In the genomic region with DNA sequence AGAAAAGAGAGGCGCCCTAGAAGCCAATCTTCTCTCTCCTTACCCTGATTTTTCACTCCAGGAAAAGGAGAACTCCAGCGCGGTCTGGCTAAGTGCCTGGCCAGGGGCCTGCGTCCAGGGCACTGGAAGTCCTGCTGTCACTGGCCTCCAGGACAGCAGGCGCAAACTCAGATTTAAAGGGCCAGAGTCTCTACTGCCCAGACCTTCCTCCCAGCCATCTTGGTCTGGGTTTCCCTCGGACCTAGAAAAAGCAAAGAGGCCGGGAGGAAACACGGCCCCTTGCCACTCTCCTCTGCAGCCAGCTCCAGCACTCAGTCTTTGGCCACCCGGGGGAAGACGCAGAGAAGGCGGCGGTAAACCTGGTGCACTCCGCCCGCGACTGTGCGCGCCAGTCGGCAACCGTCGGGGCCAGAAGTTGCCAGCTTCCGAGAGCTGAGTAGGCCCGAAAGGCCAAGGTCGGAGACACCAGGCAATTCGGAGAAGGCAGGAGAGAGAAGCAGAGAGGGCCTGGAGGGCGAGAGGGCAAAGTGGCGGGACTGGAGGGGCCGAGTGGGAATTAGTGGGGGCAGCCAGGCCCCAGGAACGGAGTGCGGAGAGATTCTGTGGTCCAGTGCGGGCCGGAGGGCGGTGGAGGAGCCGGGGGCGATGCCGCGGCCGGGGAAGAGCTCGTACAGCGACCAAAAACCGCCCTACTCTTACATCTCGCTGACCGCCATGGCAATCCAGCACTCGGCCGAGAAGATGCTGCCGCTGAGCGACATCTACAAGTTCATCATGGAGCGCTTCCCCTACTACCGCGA, we compare ENCODE assay signal across 12 cellular contexts. TPM values are rescaled to one million over a fixed set of nuclear protein-coding genes. Genes with fewer than 3 reads are reported as not detected.
DNase-seq lines count a peak whose midpoint lies in the region; ATAC-seq and TF ChIP-seq lines count a peak whose summit lies in the region.
"Had no signal": no experiment of that assay in that cellular context is flagged by ENCODE, and none has a peak within 500 bp of the region (broad histone marks: within the 10 kb centered on the region; RNA-seq: fewer than 3 reads in every experiment).

A gene (plus strand): TSS at position 646 of the 800 bp plus-strand sequence. CDS start 0 bp downstream, at position 646.

- H3K27ac ChIP-seq in BLaER1 = no peak within 1 kb of the TSS
- H3K27ac ChIP-seq in HEK293 (ENCODE audit: extremely low read depth, low read depth, low read length) = peak within 1 kb of the TSS; percentile 60; the same call in 1 of the 2 replicates
- H3K27ac ChIP-seq in neural progenitor cell = no peak within 1 kb of the TSS
- H3K27ac ChIP-seq: adrenal gland had no signal

- CTCF ChIA-PET in HEK293 (lab: Yijun Ruan, JAX) = interaction anchor here (0.7 to 2.0 kb wide), 4 partner anchors 21 to 138 kb away, joined by 3 to 5 read pairs (median 3); no protein-coding TSS in a partner anchor

- H3K4me3 Mint-ChIP-seq in dendritic cell treated with granulocyte-macrophage colony-stimulating factor and Interleukin-4, amounts not matched to agents 40 ng/mL and 50 ng/mL, for 4 days = peak within 1 kb of the TSS; percentile 54
- H3K4me3 Mint-ChIP-seq in neural progenitor cell = peak within 1 kb of the TSS; percentile 78

- peaks cover 41% of the 10 kb centered on the region for H3K4me1 Mint-ChIP-seq in dendritic cell treated with granulocyte-macrophage colony-stimulating factor and Interleukin-4, amounts not matched to agents 40 ng/mL and 50 ng/mL, for 4 days (ENCODE audit: low read depth)
- peaks cover 54% of the 10 kb centered on the region for H3K4me1 Mint-ChIP-seq in neural progenitor cell

- peaks cover 98% of the 10 kb centered on the region for H3K27me3 Mint-ChIP-seq in dendritic cell treated with granulocyte-macrophage colony-stimulating factor and Interleukin-4, amounts not matched to agents 40 ng/mL and 50 ng/mL, for 4 days
- peaks cover 90% of the 10 kb centered on the region for H3K27me3 Mint-ChIP-seq in neural progenitor cell (ENCODE audit: insufficient read depth, low read depth)

- no peak within 1 kb of the TSS for H3K9ac ChIP-seq in BLaER1
- H3K9ac ChIP-seq in neural progenitor cell = no peak within 1 kb of the TSS

- H3K9me3 ChIP-seq in BLaER1 = peaks cover 97% of the 10 kb centered on the region
- no peaks in the 10 kb centered on the region for H3K9me3 ChIP-seq in HEK293 (ENCODE audit: control insufficient read depth, insufficient read depth, low read depth, low read length)
- no peaks in the 10 kb centered on the region for H3K9me3 ChIP-seq in neural progenitor cell (ENCODE audit: low read depth)
- H3K9me3 ChIP-seq: adrenal gland had no signal

- H4K20me1 ChIP-seq in BLaER1 = no peaks in the 10 kb centered on the region
- H4K20me1 ChIP-seq in neural progenitor cell (ENCODE audit: low read depth) = peaks cover 80% of the 10 kb centered on the region

- H3K36me3 ChIP-seq in BLaER1 (no peaks in the 10 kb centered on the region), HEK293 (ENCODE audit: control insufficient read depth in 2 of 2, insufficient read depth in 1 of 2, low read length in 2 of 2) (no peaks in the 10 kb centered on the region), neural progenitor cell (no peaks in the 10 kb centered on the region)
- H3K36me3 ChIP-seq: adrenal gland had no signal

- H3F3A ChIP-seq in neural progenitor cell (ENCODE audit: low read depth) = peaks cover 65% of the 10 kb centered on the region

- H3K79me2 ChIP-seq in neural progenitor cell (ENCODE audit: low read depth) = no peaks in the 10 kb centered on the region

- no peak within 1 kb of the TSS for H3K4me2 ChIP-seq in BLaER1
- H3K4me2 ChIP-seq in neural progenitor cell = peak within 1 kb of the TSS; percentile 81

- DNase-seq in neural progenitor cell (ENCODE audit: low spot score) (peak; percentile 45), amniotic stem cell (lab: John Stamatoyannopoulos, UW) (no peak), HuH-7.5 (ENCODE audit: low spot score) (no peak)
- no peak for DNase-seq in stimulated activated CD4-positive, alpha-beta T cell treated with anti-CD3 and anti-CD28 coated beads, Interleukin-1b, Interleukin-23, amount 100 ng/mL, for 48 hours
- DNase-seq: adrenal gland, SW 1271 had no signal

- ATAC-seq in GM18858 (IDR thresholded peaks at IDR 0.05; ENCODE audit: unreplicated experiment) = no peak

- peak within 1 kb of the TSS; percentile 22; the same call in 1 of the 2 replicates for H3K4me3 ChIP-seq in BLaER1
- H3K4me3 ChIP-seq in HEK293 (ENCODE audit: low read depth, low read length) = peak within 1 kb of the TSS; percentile 55
- peak within 1 kb of the TSS; percentile 44 for H3K4me3 ChIP-seq in neural progenitor cell
- H3K4me3 ChIP-seq: adrenal gland had no signal

- no peak within 1 kb of the TSS for H3K27ac Mint-ChIP-seq in dendritic cell treated with granulocyte-macrophage colony-stimulating factor and Interleukin-4, amounts not matched to agents 40 ng/mL and 50 ng/mL, for 4 days
- H3K27ac Mint-ChIP-seq in neural progenitor cell = no peak within 1 kb of the TSS

- no peaks in the 10 kb centered on the region for H3K36me3 Mint-ChIP-seq in dendritic cell treated with granulocyte-macrophage colony-stimulating factor and Interleukin-4, amounts not matched to agents 40 ng/mL and 50 ng/mL, for 4 days (ENCODE audit: low read depth)
- H3K36me3 Mint-ChIP-seq in neural progenitor cell = no peaks in the 10 kb centered on the region

- no peak for TF ChIP-seq CTCF in HEK293 (tag by site-specific recombination; IDR thresholded peaks at IDR 0.05)
- TF ChIP-seq CTCF in neural progenitor cell (IDR thresholded peaks at IDR 0.05) = no peak

- H3K4me1 ChIP-seq in BLaER1 (no peaks in the 10 kb centered on the region), HEK293 (ENCODE audit: control insufficient read depth, insufficient read depth, low read length) (peaks cover 2% of the 10 kb centered on the region; the same call in 1 of the 2 replicates), neural progenitor cell (peaks cover 49% of the 10 kb centered on the region)

- H3K9me3 Mint-ChIP-seq in dendritic cell treated with granulocyte-macrophage colony-stimulating factor and Interleukin-4, amounts not matched to agents 40 ng/mL and 50 ng/mL, for 4 days = no peaks in the 10 kb centered on the region
- no peaks in the 10 kb centered on the region for H3K9me3 Mint-ChIP-seq in neural progenitor cell

- intact Hi-C loops in dendritic cell treated with granulocyte-macrophage colony-stimulating factor and Interleukin-4, amounts not matched to agents 40 ng/mL and 50 ng/mL, for 4 days (cut with micrococcal nuclease) = no loop called here

- H3K27me3 ChIP-seq in BLaER1 (peaks cover 95% of the 10 kb centered on the region), neural progenitor cell (peaks cover 100% of the 10 kb centered on the region)

- peak within 1 kb of the TSS; percentile 47 for H2AFZ ChIP-seq in neural progenitor cell (replicated peaks)

- POLR2A ChIA-PET in HEK293 (lab: Yijun Ruan, JAX) = no interaction called here

TF ChIP-seq in HEK293, 187 proteins besides CTCF, POLR2A, EP300 and RAD21:
- TF ChIP-seq GLI2 (tag by site-specific recombination; IDR thresholded peaks at IDR 0.05; ENCODE audit: borderline replicate concordance, low read depth) (no peak), ZNF202 (tag by site-specific recombination; IDR thresholded peaks at IDR 0.05; ENCODE audit: borderline replicate concordance) (0 out of 2 replicates have a peak, but pooled peaks have one; percentile 21)
- TF ChIP-seq, protein P1, sequence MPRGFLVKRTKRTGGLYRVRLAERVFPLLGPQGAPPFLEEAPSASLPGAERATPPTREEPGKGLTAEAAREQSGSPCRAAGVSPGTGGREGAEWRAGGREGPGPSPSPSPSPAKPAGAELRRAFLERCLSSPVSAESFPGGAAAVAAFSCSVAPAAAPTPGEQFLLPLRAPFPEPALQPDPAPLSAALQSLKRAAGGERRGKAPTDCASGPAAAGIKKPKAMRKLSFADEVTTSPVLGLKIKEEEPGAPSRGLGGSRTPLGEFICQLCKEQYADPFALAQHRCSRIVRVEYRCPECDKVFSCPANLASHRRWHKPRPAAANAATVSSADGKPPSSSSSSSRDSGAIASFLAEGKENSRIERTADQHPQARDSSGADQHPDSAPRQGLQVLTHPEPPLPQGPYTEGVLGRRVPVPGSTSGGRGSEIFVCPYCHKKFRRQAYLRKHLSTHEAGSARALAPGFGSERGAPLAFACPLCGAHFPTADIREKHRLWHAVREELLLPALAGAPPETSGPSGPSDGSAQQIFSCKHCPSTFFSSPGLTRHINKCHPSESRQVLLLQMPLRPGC (tag by site-specific recombination; IDR thresholded peaks at IDR 0.05) = no peak
TF ChIP-seq in HEK293: peak in this region for 1.

RNA-seq across cellular contexts. Expression of the gene that starts here (rescaled TPM):
- total RNA-seq in neural progenitor cell (ENCODE audit: low replicate concordance) = not detected in 2 replicates
- total RNA-seq: adrenal gland, glomerular endothelial cell, renal cortical epithelial cell had no signal

Comparison
In these comparisons a context has a peak if more than half of its experiments do, and no peak if none do; other contexts are left out.
1. Peak in DNase-seq, H3K4me3 ChIP-seq and H3K4me2 ChIP-seq in neural progenitor cell; RNA of the gene not detected or under 1 TPM.